In genomic region chr3:129315386-129315991, GRCh38 we compare ENCODE assay signal across 8 cellular contexts. TPM values are rescaled to one million over a fixed set of nuclear protein-coding genes. Genes with fewer than 3 reads are reported as not detected.
DNase-seq lines count a peak whose midpoint lies in the region; ATAC-seq, FAIRE-seq and TF ChIP-seq lines count a peak whose summit lies in the region.

No MANE protein-coding gene starts in this region.

- CTCF ChIA-PET in A549 (lab: Yijun Ruan, JAX), result interaction anchor here (0.6 to 2.4 kb wide), 23 partner anchors 9 to 345 kb away, joined by 3 to 13 read pairs (median 5); partner anchors contain the start of gene HMCES
- CTCF ChIA-PET in K562 (lab: Yijun Ruan, JAX; ENCODE audit: low intra/inter-chr PET ratio), result interaction anchor here (0.6 kb wide), 1 partner anchor 1104 kb away, joined by 3 read pairs; no protein-coding TSS in a partner anchor

- POLR2A ChIA-PET in A549 (lab: Yijun Ruan, JAX), result interaction anchor here (0.6 to 2.2 kb wide), 11 partner anchors 13 to 436 kb away, joined by 3 to 8 read pairs (median 5); partner anchors contain the start of genes CNBP, IFT122 and MBD4
- POLR2A ChIA-PET in K562 (lab: Yijun Ruan, JAX), result interaction anchor here (0.6 to 2.5 kb wide), 23 partner anchors 9 to 267 kb away, joined by 3 to 20 read pairs (median 4); partner anchors contain the start of genes COPG1, EFCAB12 and HMCES

- peak overlapping the region; percentile 79 to 100 for H3K9ac ChIP-seq in K562 (ENCODE audit: insufficient read depth in 1 of 2, low read depth in 2 of 2, low read length in 2 of 2)

- no peaks in the 10 kb centered on the region for H3K9me3 Mint-ChIP-seq in immature natural killer cell

- peak overlapping the region; percentile 93 to 99 for H3K27ac ChIP-seq in A549
- H3K27ac ChIP-seq in K562 (ENCODE audit: extremely low read depth, low read depth, low read length), result peak overlapping the region; percentile 79
- peak overlapping the region; percentile 12 to 90 for H3K27ac ChIP-seq in small intestine (ENCODE audit: low read depth in 1 of 2, low read length in 1 of 2)

- peak overlapping the region in 5 of 6 donors; percentile 47 to 89 (median 83) for H3K27ac Mint-ChIP-seq in immature natural killer cell

- peak overlapping the region; percentile 87 to 95 (median 93) for H3K4me3 Mint-ChIP-seq in immature natural killer cell

- no peaks in the 10 kb centered on the region for H3K36me3 Mint-ChIP-seq in immature natural killer cell

- DNase-seq in A549 (ENCODE audit: low read depth in 1 of 2, low spot score in 1 of 2), result peak in 1 of 2 experiments; percentile 18
- DNase-seq in GM12892 (ENCODE audit: insufficient read length), result no peak
- peak; percentile 19 for DNase-seq in RPMI7951 (ENCODE audit: low read depth)
- DNase-seq in K562 (ENCODE audit: extremely low read depth in 1 of 4, low spot score in 3 of 4), result peak in 3 of 4 experiments; percentile 36 to 40 (median 37)
- DNase-seq in immature natural killer cell, result peak in 2 of 3 donors; percentile 21 to 28
- DNase-seq in small intestine, result peak; percentile 29
- no peak for DNase-seq in cerebellar cortex (ENCODE audit: low spot score)

- no peak for TF ChIP-seq POLR2A in A549 (IDR thresholded peaks at IDR 0.05; ENCODE audit: low read length)
- TF ChIP-seq POLR2A in GM12892 (IDR thresholded peaks at IDR 0.05; ENCODE audit: low read depth, low read length), result peak; percentile 2
- no peak for TF ChIP-seq POLR2A in K562 (conservative IDR thresholded peaks at IDR 0.05)

- H3K36me3 ChIP-seq in K562 (ENCODE audit: control insufficient read depth, insufficient read depth, low read length) (no peaks in the 10 kb centered on the region), small intestine (ENCODE audit: control insufficient read depth in 2 of 2, insufficient read depth in 2 of 2, low read length in 2 of 2) (no peaks in the 10 kb centered on the region)

- no peak for TF ChIP-seq EP300 in A549 (IDR thresholded peaks at IDR 0.05)
- TF ChIP-seq EP300 in K562 (IDR thresholded peaks at IDR 0.05; ENCODE audit: low read length), result no peak

- peak overlapping the region; percentile 99 for H3K4me2 ChIP-seq in A549
- H3K4me2 ChIP-seq in K562 (ENCODE audit: insufficient read depth, low read length), result peak overlapping the region; percentile 91

- H3K9me1 ChIP-seq in K562 (ENCODE audit: control insufficient read depth, insufficient read depth, low read length), result no peaks in the 10 kb centered on the region

- WGBS in A549 (ENCODE audit: missing lambda C conversion rate), result 1% methylated on average over 17 of the region's 64 CpGs
- under 1% methylated on average over 21 of the region's 64 CpGs for WGBS in K562 (ENCODE audit: insufficient coverage, low coverage, missing lambda C conversion rate)
- 0 to 1% (median 1%) methylated on average over 42 to 64 of the region's 64 CpGs for WGBS in small intestine, 3 donors

- in situ Hi-C loops in K562 (cut with MboI), result no loop called here

- TF ChIP-seq RAD21 in A549 (conservative IDR thresholded peaks at IDR 0.05 in 1 of 2, IDR thresholded peaks at IDR 0.05 in 1 of 2), result no peak
- no peak for TF ChIP-seq RAD21 in K562 (CRISPR knock-in tag; conservative IDR thresholded peaks at IDR 0.05 in 1 of 2, IDR thresholded peaks at IDR 0.05 in 1 of 2)

- peaks cover 17% of the 10 kb centered on the region for H3K79me2 ChIP-seq in K562 (ENCODE audit: control insufficient read depth, insufficient read depth, low read length)

- H3K4me1 ChIP-seq in A549 (peaks cover 15% of the 10 kb centered on the region), K562 (replicated peaks in 1 of 2; ENCODE audit: control insufficient read depth in 2 of 2, insufficient read depth in 2 of 2, low read length in 2 of 2) (peaks cover 18 to 38% of the 10 kb centered on the region in 2 experiments; a peak in 4 of 5 replicates), small intestine (ENCODE audit: control insufficient read depth in 2 of 2, insufficient read depth in 1 of 2, low read depth in 1 of 2, low read length in 1 of 2) (peaks cover 0 to 4% of the 10 kb centered on the region in 2 donors)

- H3K9me3 ChIP-seq in A549, result no peaks in the 10 kb centered on the region
- H3K9me3 ChIP-seq in K562 (replicated peaks; ENCODE audit: control insufficient read depth, insufficient read depth, low read depth, low read length), result no peaks in the 10 kb centered on the region
- no peaks in the 10 kb centered on the region for H3K9me3 ChIP-seq in small intestine (ENCODE audit: control insufficient read depth, low read depth)

- H3K27me3 ChIP-seq in K562 (ENCODE audit: control insufficient read depth in 2 of 2, insufficient read depth in 2 of 2, low read length in 2 of 2) (no peaks in the 10 kb centered on the region), small intestine (ENCODE audit: control insufficient read depth in 2 of 2, insufficient read depth in 2 of 2, low read length in 2 of 2) (no peaks in the 10 kb centered on the region)

- TSS peak; percentile 86 for BruUV-seq in K562 (replicated peaks; lab: Mats Ljungman, UMichigan)

- H3K4me1 Mint-ChIP-seq in immature natural killer cell, result peaks cover 30 to 40% of the 10 kb centered on the region in 2 donors

- FAIRE-seq in A549 (lab: Jason Lieb, UNC) (no peak), GM12892 (lab: Jason Lieb, UNC) (peak; percentile 70), K562 (lab: Jason Lieb, UNC) (no peak), small intestine (lab: Jason Lieb, UNC) (no peak)

- H4K20me1 ChIP-seq in K562 (replicated peaks; ENCODE audit: control insufficient read depth, insufficient read depth, low read length), result peaks cover 5% of the 10 kb centered on the region; the same call in 1 of the 2 replicates

- H2AFZ ChIP-seq in K562 (ENCODE audit: low read depth, low read length), result peak overlapping the region; percentile 40; the same call in 1 of the 2 replicates

- intact Hi-C loops in K562 (cut with micrococcal nuclease), result loop anchor here (2.0 kb wide), 1 partner anchor 37 kb away; the partner anchor contains the start of gene HMCES

- peaks cover 2 to 10% (median 3%) of the 10 kb centered on the region in 3 donors for H3K27me3 Mint-ChIP-seq in immature natural killer cell (ENCODE audit: low read depth in 3 of 3)

- ATAC-seq in A549, result no peak
- peak; percentile 7; the same call in 1 of the 3 replicates for ATAC-seq in K562
- ATAC-seq in GM21619 (IDR thresholded peaks at IDR 0.05; ENCODE audit: unreplicated experiment), result no peak

- H3K4me3 ChIP-seq in A549 (peak overlapping the region; percentile 97), K562 (peak overlapping the region; percentile 78), small intestine (ENCODE audit: low read depth in 1 of 2, low read length in 2 of 2) (peak overlapping the region; percentile 80 to 84)

- TF ChIP-seq CTCF in A549 (IDR thresholded peaks at IDR 0.05) (no peak), K562 (IDR thresholded peaks at IDR 0.05 in 2 of 3, conservative IDR thresholded peaks at IDR 0.05 in 1 of 3; ENCODE audit: insufficient read depth in 2 of 3, low read depth in 1 of 3, low read length in 3 of 3) (no peak)

TF ChIP-seq in A549, 52 proteins besides CTCF, POLR2A, EP300 and RAD21:
- TF ChIP-seq RNF2 (IDR thresholded peaks at IDR 0.05; ENCODE audit: borderline replicate concordance, low read depth), result no peak
- peak in 1 of 2 experiments; percentile 12; a peak in 1 of 5 replicates for TF ChIP-seq JUN (IDR thresholded peaks at IDR 0.05)
TF ChIP-seq in A549: peak in this region for 1.

TF ChIP-seq in K562, 482 proteins besides CTCF, POLR2A, EP300 and RAD21 (continues in another document):
- peak; percentile 10 for TF ChIP-seq PRPF4 (IDR thresholded peaks at IDR 0.05; ENCODE audit: insufficient read depth, low read depth, low read length, poor library complexity, severe bottlenecking)
- peak in 1 of 3 experiments; percentile 16 for TF ChIP-seq YY1 (IDR thresholded peaks at IDR 0.05; ENCODE audit: borderline replicate concordance in 1 of 3, control insufficient read depth in 1 of 3, extremely low read depth in 1 of 3, insufficient read depth in 3 of 3, insufficient read length in 1 of 3, insufficient replicate concordance in 2 of 3, low read depth in 1 of 3, low read length in 2 of 3)
- TF ChIP-seq BACH1 (tag; IDR thresholded peaks at IDR 0.05), result no peak

RNA-seq across cellular contexts. Expression of gene HMCES, which starts 36.8 kb away (rescaled TPM):
- polyA plus RNA-seq in A549 (2011; rRNA removed), result 35.2 and 38.3 TPM in 2 replicates
- 37.2 and 39.2 TPM in 2 replicates for polyA plus RNA-seq in A549 (2012; cell fraction: cytosol; rRNA removed)
- polyA plus RNA-seq in A549 (2012; cell fraction: nucleus; rRNA removed), result 18.9 and 27.4 TPM in 2 replicates
- 38.1 to 40.1 TPM (median 39.9 TPM) in 3 replicates for polyA plus RNA-seq in A549 (2017; fragmentation: RNase III; extraction: RNeasy Plus Mini Kit Qiagen cat#74134 plus additional on column Dnase treatment)
- 11.3 and 14.4 TPM in 2 replicates for polyA minus RNA-seq in A549 (2011; rRNA and poly(A)+ RNA removed)
- 22.5 TPM for polyA plus RNA-seq in GM12892 (2012; ENCODE audit: missing spikeins)
- total RNA-seq in RPMI7951 (2014; rRNA removed; shearing (Covaris generic)), result 38.2 and 38.3 TPM in 2 replicates
- 5.1 and 8.1 TPM in 2 replicates for total RNA-seq in K562 (2011; cell fraction: chromatin; rRNA removed; ENCODE audit: low replicate concordance)
- total RNA-seq in K562 (2011; cell fraction: nucleolus; rRNA removed), result 6.2 and 9.0 TPM in 2 replicates
- 5.4 and 7.0 TPM in 2 replicates for total RNA-seq in K562 (2011; cell fraction: nucleoplasm; rRNA removed)
- 23.5 and 36.1 TPM in 2 replicates for total RNA-seq in K562 (2014; rRNA removed)
- total RNA-seq in K562 (2014; rRNA removed; fragmentation: Illumina TruSeq; extraction: Trizol), result 18.8 and 20.2 TPM in 2 replicates
- total RNA-seq in K562 (2015; rRNA removed; fragmentation: Illumina TruSeq; extraction: Trizol), result 18.1 and 20.6 TPM in 2 replicates
- 34.7 and 42.6 TPM in 2 replicates for total RNA-seq in K562 (2021)
- polyA plus RNA-seq in K562 (2011; rRNA removed), result 21.7 and 24.8 TPM in 2 replicates
- 15.4 and 17.0 TPM in 2 replicates for polyA plus RNA-seq in K562 (2011; cell fraction: cytosol; rRNA removed)
- 12.7 and 14.4 TPM in 2 replicates for polyA plus RNA-seq in K562 (2011; cell fraction: nucleus; rRNA removed)
- polyA plus RNA-seq in K562 (2012), result 34.9 and 43.6 TPM in 2 replicates
- polyA plus RNA-seq in K562 (2014; fragmentation: Illumina TruSeq; extraction: Trizol), result 45.3 and 46.9 TPM in 2 replicates
- 10 to 100 TPM; 23.0 to 25.2 TPM for polyA plus RNA-seq in K562 (2014; fragmentation: Nextera tagmentation; extraction: Ambion mirVana)
- polyA plus RNA-seq in K562 (2014; rRNA removed), result 26.7 and 27.6 TPM in 2 replicates
- polyA minus RNA-seq in K562 (2011; rRNA and poly(A)+ RNA removed), result 14.1 and 16.4 TPM in 2 replicates
- 13.3 and 19.9 TPM in 2 replicates for polyA minus RNA-seq in K562 (2011; cell fraction: cytosol; rRNA and poly(A)+ RNA removed)
- polyA minus RNA-seq in K562 (2011; cell fraction: nucleus; rRNA and poly(A)+ RNA removed), result 4.2 and 6.3 TPM in 2 replicates
- 100 to 1,000 TPM in 1 of 3 donors, 10 to 100 TPM in 2; 58.6 to 111 (median 78.1) TPM for polyA plus RNA-seq in immature natural killer cell
- 10 to 100 TPM; 28.9 to 35.3 (median 34.9) TPM for polyA plus RNA-seq in small intestine

Comparison
In these comparisons a context has a peak if more than half of its experiments do, and no peak if none do; other contexts are left out.
1. DNase-seq: peak in RPMI7951 (single experiment), K562 (3 of 4), immature natural killer cell (2 of 3) and small intestine (single experiment); none in GM12892 (single experiment) and cerebellar cortex (single experiment).
2. Of the 35 proteins assayed by ChIP-seq in both K562 and A549: peak only in K562: HMGXB4; only in A549: none; in both: none; in neither: 33; mixed calls (peak in some experiments, not most) for 1.
3. Peak in every context shown above with its lines, with median percentiles within 50 percentile points of each other: H3K27ac ChIP-seq and H3K4me3 ChIP-seq.